Comparison of ENCODE assay signal across 9 cellular contexts in the genomic region with DNA sequence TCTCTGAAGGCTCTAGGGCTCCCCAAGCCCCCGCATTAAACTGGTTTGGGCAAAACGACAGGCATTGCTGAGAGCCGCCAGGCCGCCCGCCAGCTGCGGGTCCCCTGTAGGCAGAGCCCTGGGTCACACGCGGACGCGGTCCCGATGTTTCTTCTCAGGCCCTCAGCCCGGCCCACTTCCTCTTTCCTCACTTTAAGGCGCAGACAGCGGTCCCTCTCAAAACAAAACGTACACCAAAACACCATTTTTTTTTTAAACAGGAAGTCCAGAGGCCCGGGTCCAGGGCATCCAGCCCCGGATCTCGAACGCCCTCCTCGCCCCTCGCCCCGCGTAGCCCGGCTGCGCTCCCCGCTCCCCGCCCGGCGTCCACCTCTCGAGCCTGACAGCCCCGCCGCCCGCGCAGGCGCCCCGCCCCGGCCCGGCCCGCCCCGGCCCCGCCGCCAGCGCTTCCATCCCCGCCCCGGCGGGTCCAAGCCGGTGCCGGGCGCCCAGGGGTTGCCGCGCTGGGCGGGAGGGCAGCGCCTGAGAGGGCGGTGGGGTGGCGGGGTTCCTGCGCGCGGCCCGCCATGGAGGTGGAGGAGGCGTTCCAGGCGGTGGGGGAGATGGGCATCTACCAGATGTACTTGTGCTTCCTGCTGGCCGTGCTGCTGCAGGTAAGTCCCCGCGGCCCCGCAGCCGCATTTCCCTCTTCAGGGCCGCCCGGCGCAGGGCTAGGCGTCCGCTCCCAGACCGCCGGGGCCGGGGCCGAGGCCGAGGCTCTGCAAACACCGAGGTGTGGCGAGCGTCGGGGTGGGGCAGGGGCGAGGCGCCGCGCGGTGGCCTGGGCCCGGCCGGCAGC. TPM values are rescaled to one million over a fixed set of nuclear protein-coding genes. Genes with fewer than 3 reads are reported as not detected.
A peak's percentile ranks its signal among the peaks of the same experiment; 100 is the strongest.
DNase-seq lines count a peak whose midpoint lies in the region; ATAC-seq and TF ChIP-seq lines count a peak whose summit lies in the region.
"Had no signal": no experiment of that assay in that cellular context is flagged by ENCODE, and none has a peak within 500 bp of the region (broad histone marks: within the 10 kb centered on the region; RNA-seq: fewer than 3 reads in every experiment).

A gene (plus strand): TSS at position 452 of the 838 bp plus-strand sequence. CDS start 115 bp downstream, at position 567.

- H3K9me3 ChIP-seq in BE2C, result peaks cover 4% of the 10 kb centered on the region; the same call in 1 of the 2 replicates

- no peaks in the 10 kb centered on the region for H3K36me3 ChIP-seq in BE2C

- no peaks in the 10 kb centered on the region for H3K9me3 Mint-ChIP-seq in activated T-helper 17 cell treated with anti-CD3 and anti-CD28 coated beads, Interleukin-2, amount 50 U/mL, for 72 hours
- H3K9me3 Mint-ChIP-seq in natural killer cell (no peaks in the 10 kb centered on the region), type B pancreatic cell (no peaks in the 10 kb centered on the region)

- H3K4me1 Mint-ChIP-seq in activated T-helper 17 cell treated with anti-CD3 and anti-CD28 coated beads, Interleukin-2, amount 50 U/mL, for 72 hours, result peaks cover 5% of the 10 kb centered on the region
- H3K4me1 Mint-ChIP-seq in natural killer cell, result peaks cover 29 to 32% of the 10 kb centered on the region in 2 donors
- H3K4me1 Mint-ChIP-seq in type B pancreatic cell (ENCODE audit: unreplicated experiment), result peaks cover 10% of the 10 kb centered on the region

- H3K27ac Mint-ChIP-seq in activated T-helper 17 cell treated with anti-CD3 and anti-CD28 coated beads, Interleukin-2, amount 50 U/mL, for 72 hours, result peak within 1 kb of the TSS; percentile 81
- H3K27ac Mint-ChIP-seq in natural killer cell, result peak within 1 kb of the TSS; percentile 77 to 89
- H3K27ac Mint-ChIP-seq in type B pancreatic cell, result peak within 1 kb of the TSS; percentile 87

- intact Hi-C loops in natural killer cell (cut with micrococcal nuclease), result no loop called here

- peak; percentile 64 for ATAC-seq in GM18870 (IDR thresholded peaks at IDR 0.05; ENCODE audit: unreplicated experiment)
- ATAC-seq in HG03039 (IDR thresholded peaks at IDR 0.05; ENCODE audit: unreplicated experiment), result peak; percentile 83
- ATAC-seq in activated T-helper 17 cell treated with anti-CD3 and anti-CD28 coated beads, Interleukin-2, amount 50 U/mL, for 72 hours (replicated peaks), result peak; percentile 84
- peak; percentile 75 to 83 (median 79) for ATAC-seq in natural killer cell

- no peaks in the 10 kb centered on the region for H3K4me1 ChIP-seq in BE2C

- peaks cover 49% of the 10 kb centered on the region for H3K27me3 ChIP-seq in BE2C

- H3K27me3 Mint-ChIP-seq in activated T-helper 17 cell treated with anti-CD3 and anti-CD28 coated beads, Interleukin-2, amount 50 U/mL, for 72 hours, result peaks cover 4% of the 10 kb centered on the region
- H3K27me3 Mint-ChIP-seq in natural killer cell (ENCODE audit: low read depth in 2 of 2) (no peaks in the 10 kb centered on the region), type B pancreatic cell (peaks cover 13% of the 10 kb centered on the region)

- DNase-seq in BE2C (no peak), NOMO-1 (lab: John Stamatoyannopoulos, UW; ENCODE audit: unreplicated experiment in 2 of 2) (peak; percentile 90 to 93), fibroblast of villous mesenchyme (ENCODE audit: low read depth) (peak; percentile 53), natural killer cell (peak; percentile 50), type B pancreatic cell (ENCODE audit: extremely low spot score, unreplicated experiment) (peak; percentile 72)

- TF ChIP-seq CTCF in BE2C (IDR thresholded peaks at IDR 0.05; ENCODE audit: low read depth, low read length), result no peak
- no peak for TF ChIP-seq CTCF in fibroblast of villous mesenchyme (IDR thresholded peaks at IDR 0.05; ENCODE audit: insufficient read depth, low read depth, low read length)
- no peak for TF ChIP-seq CTCF in natural killer cell (IDR thresholded peaks at IDR 0.05)
- peak; percentile 43 for TF ChIP-seq CTCF in type B pancreatic cell (conservative IDR thresholded peaks at IDR 0.05)

- H3K4me3 Mint-ChIP-seq in activated T-helper 17 cell treated with anti-CD3 and anti-CD28 coated beads, Interleukin-2, amount 50 U/mL, for 72 hours, result peak within 1 kb of the TSS; percentile 92
- H3K4me3 Mint-ChIP-seq in natural killer cell, result peak within 1 kb of the TSS; percentile 97
- peak within 1 kb of the TSS; percentile 96 for H3K4me3 Mint-ChIP-seq in type B pancreatic cell

- H3K36me3 Mint-ChIP-seq in activated T-helper 17 cell treated with anti-CD3 and anti-CD28 coated beads, Interleukin-2, amount 50 U/mL, for 72 hours (ENCODE audit: low read depth), result no peaks in the 10 kb centered on the region
- no peaks in the 10 kb centered on the region for H3K36me3 Mint-ChIP-seq in natural killer cell
- no peaks in the 10 kb centered on the region for H3K36me3 Mint-ChIP-seq in type B pancreatic cell

- peak within 1 kb of the TSS; percentile 32 for H3K4me3 ChIP-seq in BE2C (ENCODE audit: low read depth, low read length)
- H3K4me3 ChIP-seq in fibroblast of villous mesenchyme (ENCODE audit: low read depth, low read length), result peak within 1 kb of the TSS; percentile 61
- H3K4me3 ChIP-seq: SK-N-MC had no signal

RNA-seq across cellular contexts. Expression of the gene that starts here (rescaled TPM):
- polyA plus RNA-seq in BE2C (2012; ENCODE audit: insufficient read depth, insufficient read length, low read depth), result not detected
- total RNA-seq in activated T-helper 17 cell treated with anti-CD3 and anti-CD28 coated beads, Interleukin-2, amount 50 U/mL, for 72 hours, result under 1 TPM; 0.85 to 0.89 TPM
- total RNA-seq in fibroblast of villous mesenchyme (7.8 and 9.3 TPM in 2 replicates), natural killer cell (1 to 10 TPM; 6.0 to 9.2 (median 6.3) TPM), type B pancreatic cell (ENCODE audit: low replicate concordance) (3.4 and 3.9 TPM in 2 replicates)

Comparison
In these comparisons a context has a peak if more than half of its experiments do, and no peak if none do; other contexts are left out.
1. Peak in ATAC-seq in activated T-helper 17 cell treated with anti-CD3 and anti-CD28 coated beads, Interleukin-2, amount 50 U/mL, for 72 hours; RNA of the gene not detected or under 1 TPM.